In genomic region chr6:62613920-62614319, GRCh38 we compare ENCODE assay signal across 25 cellular contexts.
DNase-seq lines count a peak whose midpoint lies in the region; ATAC-seq, FAIRE-seq and TF ChIP-seq lines count a peak whose summit lies in the region.
"Had no signal": no experiment of that assay in that cellular context is flagged by ENCODE, and none has a peak within 500 bp of the region (broad histone marks: within the 10 kb centered on the region; RNA-seq: fewer than 3 reads in every experiment).

No MANE protein-coding gene starts in this region.

- no peak overlapping the region for H2AFZ ChIP-seq in GM23338

- H3K9me3 Mint-ChIP-seq in GM23338: peaks cover 49% of the 10 kb centered on the region
- H3K9me3 Mint-ChIP-seq in WTC11: peaks cover 68% of the 10 kb centered on the region
- H3K9me3 Mint-ChIP-seq in glutamatergic neuron (ENCODE audit: unreplicated experiment): peaks cover 12% of the 10 kb centered on the region

- ATAC-seq in GM23338 (no peak), WTC11 (peak; percentile 73), HG02970 (IDR thresholded peaks at IDR 0.05; ENCODE audit: low FRiP score, unreplicated experiment) (no peak)
- ATAC-seq: A549, HCT116 had no signal

- no peaks in the 10 kb centered on the region for H3F3A ChIP-seq in GM23338 (replicated peaks; ENCODE audit: low read depth)

- H3K27ac Mint-ChIP-seq in GM23338 (no peak overlapping the region), WTC11 (no peak overlapping the region), glutamatergic neuron (ENCODE audit: unreplicated experiment) (peak overlapping the region; percentile 31)
- H3K27ac Mint-ChIP-seq: CD14-positive monocyte; CD4-positive, alpha-beta T cell; CD8-positive, alpha-beta memory T cell had no signal

- no peaks in the 10 kb centered on the region for H3K79me2 ChIP-seq in GM23338 (replicated peaks; ENCODE audit: insufficient read depth)

- H3K4me2 ChIP-seq in GM23338: no peak overlapping the region
- H3K4me2 ChIP-seq: A549; BLaER1 treated with 17β-estradiol and CSF1 and Interleukin-3, amounts not matched to agents 10 nM and 100 nM had no signal

- DNase-seq in GM23338 (ENCODE audit: low spot score) (peak; percentile 27), WTC11 (ENCODE audit: low spot score) (peak; percentile 19), glutamatergic neuron (no peak), thyroid gland (no peak), Peyer's patch (no peak), HTR-8/SVneo (ENCODE audit: insufficient read length, low spot score) (no peak)
- DNase-seq: 8988T; AML-193; BE2C; CD4-positive, alpha-beta T cell; CD8-positive, alpha-beta memory T cell; DMS 273 treated with DMSO at 0.1 percent for 48 hours; DMS79; EL; GF-D8; GOT3; H7 had no signal

- H3K4me3 Mint-ChIP-seq in GM23338 (no peak overlapping the region), WTC11 (no peak overlapping the region), glutamatergic neuron (ENCODE audit: unreplicated experiment) (no peak overlapping the region)
- H3K4me3 Mint-ChIP-seq: CD14-positive monocyte; CD4-positive, alpha-beta T cell; CD8-positive, alpha-beta memory T cell had no signal

- intact Hi-C loops in thyroid gland (cut with DNase I): no loop called here

- CTCF ChIA-PET in WTC11 (lab: Charles Lee): no interaction called here

- H3K36me3 ChIP-seq in GM23338 (ENCODE audit: insufficient read depth) (0 out of 2 replicates have a peak, but pooled peaks cover 5% of the 10 kb centered on the region), thyroid gland (no peaks in the 10 kb centered on the region), Peyer's patch (no peaks in the 10 kb centered on the region)
- H3K36me3 ChIP-seq: BE2C; BLaER1 treated with 17β-estradiol and CSF1 and Interleukin-3, amounts not matched to agents 10 nM and 100 nM had no signal

- no peaks in the 10 kb centered on the region for H3K9me3 ChIP-seq in thyroid gland
- no peaks in the 10 kb centered on the region for H3K9me3 ChIP-seq in Peyer's patch
- H3K9me3 ChIP-seq: A549, BE2C had no signal

- TF ChIP-seq CTCF in GM23338 (conservative IDR thresholded peaks at IDR 0.05; ENCODE audit: low read depth in 2 of 2) (no peak), WTC11 (IDR thresholded peaks at IDR 0.05) (no peak), glutamatergic neuron (IDR thresholded peaks at IDR 0.05; ENCODE audit: partially characterized antibody, unreplicated experiment) (no peak), thyroid gland (IDR thresholded peaks at IDR 0.05) (no peak), Peyer's patch (IDR thresholded peaks at IDR 0.05) (no peak)

- H3K36me3 Mint-ChIP-seq in GM23338 (ENCODE audit: low read depth) (peaks cover 46% of the 10 kb centered on the region), WTC11 (peaks cover 58% of the 10 kb centered on the region), glutamatergic neuron (ENCODE audit: unreplicated experiment) (peaks cover 6% of the 10 kb centered on the region)
- H3K36me3 Mint-ChIP-seq: CD14-positive monocyte had no signal

- H3K4me1 ChIP-seq in GM23338 (ENCODE audit: insufficient read depth) (peaks cover 6% of the 10 kb centered on the region; the same call in 1 of the 2 replicates), thyroid gland (peaks cover 36 to 42% of the 10 kb centered on the region in 2 donors), Peyer's patch (no peaks in the 10 kb centered on the region)
- H3K4me1 ChIP-seq: A549, BE2C had no signal

- no peak overlapping the region for H3K27ac ChIP-seq in GM23338 (ENCODE audit: low read depth)
- peak overlapping the region in 2 of 3 donors; percentile 74 to 91 for H3K27ac ChIP-seq in thyroid gland
- H3K27ac ChIP-seq in Peyer's patch: no peak overlapping the region
- H3K27ac ChIP-seq: A549; BLaER1 treated with 17β-estradiol and CSF1 and Interleukin-3, amounts not matched to agents 10 nM and 100 nM had no signal

- H3K27me3 Mint-ChIP-seq in GM23338 (ENCODE audit: insufficient read depth, low read depth, poor library complexity): no peaks in the 10 kb centered on the region
- no peaks in the 10 kb centered on the region; the same call in 1 of the 2 replicates for H3K27me3 Mint-ChIP-seq in WTC11 (ENCODE audit: low read depth)
- H3K27me3 Mint-ChIP-seq in glutamatergic neuron (ENCODE audit: unreplicated experiment): peaks cover 2% of the 10 kb centered on the region
- H3K27me3 Mint-ChIP-seq: CD4-positive, alpha-beta T cell had no signal

- H3K9me2 ChIP-seq in GM23338 (ENCODE audit: insufficient read depth): peaks cover 30% of the 10 kb centered on the region

- H4K20me1 ChIP-seq in GM23338 (replicated peaks; ENCODE audit: insufficient read depth): no peaks in the 10 kb centered on the region
- H4K20me1 ChIP-seq: BLaER1 treated with 17β-estradiol and CSF1 and Interleukin-3, amounts not matched to agents 10 nM and 100 nM had no signal

- no peaks in the 10 kb centered on the region for H3K27me3 ChIP-seq in GM23338 (ENCODE audit: insufficient read depth)
- no peaks in the 10 kb centered on the region for H3K27me3 ChIP-seq in thyroid gland
- H3K27me3 ChIP-seq in Peyer's patch: no peaks in the 10 kb centered on the region
- H3K27me3 ChIP-seq: BE2C; BLaER1 treated with 17β-estradiol and CSF1 and Interleukin-3, amounts not matched to agents 10 nM and 100 nM had no signal

- 83 to 84% methylated on average over 3 of the region's 3 CpGs for WGBS in thyroid gland, 2 donors

- no peak for FAIRE-seq in HTR-8/SVneo (lab: Jason Lieb, UNC)
- FAIRE-seq: A549, D721Med, GM12891, GM18507 had no signal

- POLR2A ChIA-PET in WTC11 (lab: Charles Lee): no interaction called here

- H3K4me3 ChIP-seq in GM23338: no peak overlapping the region
- H3K4me3 ChIP-seq in thyroid gland (replicated peaks in 1 of 3): no peak overlapping the region
- no peak overlapping the region for H3K4me3 ChIP-seq in Peyer's patch
- H3K4me3 ChIP-seq: A549; BLaER1 treated with 17β-estradiol and CSF1 and Interleukin-3, amounts not matched to agents 10 nM and 100 nM had no signal

- H3K4me1 Mint-ChIP-seq in GM23338 (peaks cover 15% of the 10 kb centered on the region), WTC11 (peaks cover 26% of the 10 kb centered on the region), glutamatergic neuron (ENCODE audit: low read depth, unreplicated experiment) (peaks cover 42% of the 10 kb centered on the region)
- H3K4me1 Mint-ChIP-seq: CD14-positive monocyte; CD8-positive, alpha-beta memory T cell had no signal

- no peak for TF ChIP-seq POLR2A in thyroid gland (IDR thresholded peaks at IDR 0.05)
- no peak for TF ChIP-seq POLR2A in Peyer's patch (IDR thresholded peaks at IDR 0.05)

TF ChIP-seq in GM23338, 12 proteins besides CTCF, POLR2A, EP300 and RAD21 (continues in another document):
- no peak for TF ChIP-seq ZNF114 (CRISPR knock-in tag; IDR thresholded peaks at IDR 0.05)
- TF ChIP-seq EZH2 (IDR thresholded peaks at IDR 0.05; ENCODE audit: low read depth, unreplicated experiment): no peak
- no peak for TF ChIP-seq STAT1 (IDR thresholded peaks at IDR 0.05; ENCODE audit: unreplicated experiment)
- TF ChIP-seq NANOG (IDR thresholded peaks at IDR 0.05; ENCODE audit: borderline replicate concordance): no peak
- TF ChIP-seq ETS1 (IDR thresholded peaks at IDR 0.05): no peak
- no peak for TF ChIP-seq ZNF331 (CRISPR knock-in tag; IDR thresholded peaks at IDR 0.05; ENCODE audit: low read depth)

TF ChIP-seq in WTC11, 78 proteins besides CTCF, POLR2A, EP300 and RAD21 (continues in another document):
- TF ChIP-seq NFYB (CRISPR knock-in tag; conservative IDR thresholded peaks at IDR 0.05; ENCODE audit: low read depth): no peak
- TF ChIP-seq E2F1 (CRISPR knock-in tag; IDR thresholded peaks at IDR 0.05): no peak
- no peak for TF ChIP-seq TCF7 (CRISPR knock-in tag; IDR thresholded peaks at IDR 0.05; ENCODE audit: low read depth)
- TF ChIP-seq ATF6 (CRISPR knock-in tag; IDR thresholded peaks at IDR 0.05): no peak
- no peak for TF ChIP-seq ZNF425 (CRISPR knock-in tag; conservative IDR thresholded peaks at IDR 0.05)

Comparison
In these comparisons a context has a peak if more than half of its experiments do, and no peak if none do; other contexts are left out.
1. DNase-seq: peak in GM23338 (single experiment) and WTC11 (single experiment); none in glutamatergic neuron (single experiment), thyroid gland (0 of 2), Peyer's patch (0 of 3) and HTR-8/SVneo (single experiment).
2. H3K27ac ChIP-seq: peak in thyroid gland (2 of 3); none in GM23338 (single experiment) and Peyer's patch (0 of 4).